26 cellular contexts compared by ENCODE assay signal in genomic region chr2:53096346-53096745, GRCh38.
"Had no signal": no experiment of that assay in that cellular context is flagged by ENCODE, and none has a peak within 500 bp of the region (broad histone marks: within the 10 kb centered on the region; RNA-seq: fewer than 3 reads in every experiment).

No MANE protein-coding gene starts in this region.

- H3K9me3 ChIP-seq: adrenal gland, breast epithelium, MG63, Peyer's patch, SJSA1 had no signal

- H3K4me1 ChIP-seq: adrenal gland, breast epithelium, Peyer's patch, SJSA1 had no signal

- H3K27ac ChIP-seq: adrenal gland, breast epithelium, Peyer's patch, SJSA1 had no signal

- DNase-seq: activated CD4-positive, alpha-beta T cell treated with anti-CD3 and anti-CD28 coated beads for 48 hours; activated CD4-positive, alpha-beta T cell treated with anti-CD3 and anti-CD28 coated beads, Interleukin-2, amount 50 U/mL, for 4 hours; activated CD4-positive, CD25-positive, alpha-beta regulatory T cell treated with anti-CD3 and anti-CD28 coated beads, Interleukin-2, amount 50 U/mL, for 72 hours; activated CD8-positive, alpha-beta memory T cell treated with anti-CD3 and anti-CD28 coated beads, Interleukin-2, amount 50 U/mL, for 48 hours; activated CD8-positive, alpha-beta T cell treated with anti-CD3 and anti-CD28 coated beads, Interleukin-2, amount 10 ng/mL, durations not matched to agents 7 days and 5 days; activated naive CD4-positive, alpha-beta T cell treated with anti-CD3 and anti-CD28 coated beads, Interleukin-2, amount 50 U/mL, for 16 hours; activated naive CD8-positive, alpha-beta T cell treated with anti-CD3 and anti-CD28 coated beads, Interleukin-2, amount 10 ng/mL, durations not matched to agents 7 days and 5 days; activated T-cell treated with anti-CD3 and anti-CD28 coated beads, Interleukin-2, amount 50 U/mL, for 1 hour; adrenal gland; aorta; MG63; MV-4-11; NCI-H1092 treated with DMSO at 0.1 percent for 48 hours; NCI-H1436; NCI-H1694 treated with DMSO at 0.1 percent for 48 hours; NCI-H2081; NCI-H510A treated with DMSO at 0.1 percent for 48 hours; NCI-H69; NK-92 treated with Interleukin-12 subunit alpha and Interleukin-12 subunit beta, amount 100 ng/mL, for 24 hours; OCI-M1; Peyer's patch; SHP77; SW 1271 had no signal

- H3K36me3 ChIP-seq: adrenal gland, breast epithelium, MG63, Peyer's patch, SJSA1 had no signal

- H3K4me3 ChIP-seq: adrenal gland, breast epithelium, MG63, Peyer's patch, SJSA1 had no signal

- ATAC-seq: activated CD8-positive, alpha-beta T cell treated with anti-CD3 and anti-CD28 coated beads, Interleukin-2, amount 10 ng/mL, durations not matched to agents 7 days and 5 days; SK-N-SH treated with all-trans-retinoic acid at 6 μM for 48 hours had no signal

- H3K27me3 ChIP-seq: adrenal gland, breast epithelium, MG63, Peyer's patch, SJSA1 had no signal
